Comparison of ENCODE assay signal across 1 cellular context in genomic region chr15:67096536-67097294, GRCh38.
TF ChIP-seq lines count a peak whose summit lies in the region.

No MANE protein-coding gene starts in this region.

TF ChIP-seq in HCT116, 20 proteins besides CTCF, POLR2A, EP300 and RAD21:
- no peak for TF ChIP-seq CEBPB (IDR thresholded peaks at IDR 0.05; ENCODE audit: low read depth)
- TF ChIP-seq POLR2AphosphoS5 (IDR thresholded peaks at IDR 0.05; ENCODE audit: low read depth, low read length) = no peak
- no peak for TF ChIP-seq SP1 (IDR thresholded peaks at IDR 0.05; ENCODE audit: low read depth)
- TF ChIP-seq SIN3A (IDR thresholded peaks at IDR 0.05; ENCODE audit: low read depth) = no peak
- no peak for TF ChIP-seq TCF7L2 (IDR thresholded peaks at IDR 0.05; ENCODE audit: borderline replicate concordance, extremely low read depth, insufficient read depth, insufficient read length)
- TF ChIP-seq EZH2phosphoT487 (IDR thresholded peaks at IDR 0.05; ENCODE audit: borderline replicate concordance) = no peak
- TF ChIP-seq ZNF274 (IDR thresholded peaks at IDR 0.05; ENCODE audit: low read depth, low read length) = no peak
